ENCODE assay signal across 8 cellular contexts in the genomic region with DNA sequence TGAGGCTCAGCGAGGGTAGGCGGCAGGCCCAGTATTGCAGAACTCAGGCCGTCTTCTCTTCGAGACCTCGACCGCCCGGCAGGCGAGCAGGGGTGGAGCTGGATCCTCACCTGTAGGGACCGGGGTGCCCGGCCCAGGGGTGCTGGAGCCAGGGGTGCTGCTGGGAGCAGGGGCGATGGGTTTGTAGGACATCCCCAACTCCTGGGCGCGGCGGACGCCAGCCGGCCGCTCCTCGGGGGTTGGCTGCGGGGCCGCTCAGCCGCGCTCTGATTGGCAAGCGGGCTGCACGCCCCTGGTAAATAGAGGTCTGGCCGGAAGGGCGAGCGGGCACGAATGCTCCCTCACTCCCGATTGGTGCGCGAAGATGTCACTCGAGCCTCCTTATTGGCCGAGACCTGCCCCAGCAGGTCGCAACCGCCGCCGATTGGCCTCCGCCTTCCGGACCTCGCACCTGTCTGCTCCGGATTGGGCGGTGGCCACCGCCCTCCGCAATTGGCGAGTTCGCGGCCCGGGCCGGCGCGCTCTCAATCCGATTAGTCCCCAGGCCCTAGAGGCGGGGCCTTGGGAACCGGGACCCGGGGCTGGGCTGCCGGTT. TPM values are rescaled to one million over a fixed set of nuclear protein-coding genes. Genes with fewer than 3 reads are reported as not detected.
DNase-seq lines count a peak whose midpoint lies in the region; ATAC-seq, FAIRE-seq and TF ChIP-seq lines count a peak whose summit lies in the region.

A gene with protein sequence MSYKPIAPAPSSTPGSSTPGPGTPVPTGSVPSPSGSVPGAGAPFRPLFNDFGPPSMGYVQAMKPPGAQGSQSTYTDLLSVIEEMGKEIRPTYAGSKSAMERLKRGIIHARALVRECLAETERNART (minus strand): TSS at position 272 of the 595 bp plus-strand sequence. CDS start 80 bp downstream, at position 192.

- H3K27ac ChIP-seq in angular gyrus (ENCODE audit: low read depth, low read length) (peak within 1 kb of the TSS; percentile 100), psoas muscle (peak within 1 kb of the TSS; percentile 99)

- WGBS in psoas muscle, 3 donors, result 0 to 1% (median 0%) methylated on average over 48 to 56 of the region's 56 CpGs

- peak; percentile 75 for FAIRE-seq in urothelium cell line (lab: Jason Lieb, UNC)

- peaks cover 0 to 11% (median 8%) of the 10 kb centered on the region in 3 donors for H3K27me3 ChIP-seq in psoas muscle (ENCODE audit: insufficient read depth in 3 of 3, low read length in 2 of 3)

- peaks cover 0 to 11% of the 10 kb centered on the region in 2 donors for H3K36me3 ChIP-seq in psoas muscle (ENCODE audit: insufficient read depth in 1 of 2, low read depth in 1 of 2)

- H3K4me1 ChIP-seq in psoas muscle, result peaks cover 27% of the 10 kb centered on the region

- DNase-seq in NCI-H187 (lab: John Stamatoyannopoulos, UW), result peak; percentile 95 to 97
- peak; percentile 93 to 100 (median 97) for DNase-seq in T-helper 2 cell
- peak; percentile 100 for DNase-seq in left ventricle myocardium superior
- DNase-seq in psoas muscle, result peak; percentile 100
- DNase-seq in urothelium cell line (ENCODE audit: low spot score), result peak; percentile 99

- intact Hi-C loops in left ventricle myocardium superior (cut with micrococcal nuclease) (no loop called here), psoas muscle (cut with DNase I) (loop anchor here (2.0 to 5.0 kb wide), 3 partner anchors 41 to 151 kb away; a partner anchor contains a TSS)

- no peaks in the 10 kb centered on the region for H3K9me3 ChIP-seq in psoas muscle

- H3K4me3 ChIP-seq in psoas muscle, result peak within 1 kb of the TSS; percentile 90

- TF ChIP-seq CTCF in psoas muscle (IDR thresholded peaks at IDR 0.05), result no peak

- ATAC-seq in GM18498 (IDR thresholded peaks at IDR 0.05; ENCODE audit: unreplicated experiment) (peak; percentile 79), HG02938 (IDR thresholded peaks at IDR 0.05; ENCODE audit: unreplicated experiment) (peak; percentile 74), left ventricle myocardium superior (peak; percentile 82), psoas muscle (peak; percentile 85 to 90 (median 88))

RNA-seq across cellular contexts. Expression of the gene that starts here (rescaled TPM):
- 55.0 TPM for total RNA-seq in left ventricle myocardium superior
- total RNA-seq in psoas muscle, result 10 to 100 TPM; 16.3 to 18.5 (median 18.1) TPM
- 10 to 100 TPM; 31.9 to 72.3 (median 48.0) TPM for polyA plus RNA-seq in psoas muscle

Comparison
In these comparisons a context has a peak if more than half of its experiments do, and no peak if none do; other contexts are left out.
1. Peak in every context shown above with its lines: DNase-seq, ATAC-seq, H3K4me3 ChIP-seq and H3K27ac ChIP-seq.